ENCODE assay signal across 8 cellular contexts in the genomic region with DNA sequence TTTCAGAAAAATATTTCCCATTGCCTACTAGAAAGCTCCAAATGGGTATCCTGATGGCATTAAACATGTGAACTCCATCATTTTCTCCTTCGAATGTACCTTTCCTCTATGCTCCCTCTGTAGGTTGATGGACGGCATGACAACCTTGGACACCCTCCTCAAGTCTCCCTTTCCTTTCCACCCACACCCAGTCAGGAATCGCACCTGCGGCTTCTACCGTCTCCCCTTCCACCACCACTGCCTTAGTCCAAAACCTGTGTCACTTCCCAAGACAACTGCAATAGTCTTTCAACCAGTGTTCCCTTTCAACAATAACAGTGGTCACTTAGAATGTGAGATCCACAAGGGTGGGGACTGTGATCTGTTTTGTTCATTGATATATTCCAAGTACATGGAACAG.
DNase-seq lines count a peak whose midpoint lies in the region; ATAC-seq and TF ChIP-seq lines count a peak whose summit lies in the region.

No MANE protein-coding gene starts in this region.

- H3K9me3 ChIP-seq in esophagus squamous epithelium, result no peaks in the 10 kb centered on the region
- no peaks in the 10 kb centered on the region for H3K9me3 ChIP-seq in thoracic aorta
- no peaks in the 10 kb centered on the region for H3K9me3 ChIP-seq in tibial artery

- H3K4me1 ChIP-seq in esophagus squamous epithelium (no peaks in the 10 kb centered on the region), thoracic aorta (ENCODE audit: control insufficient read depth in 1 of 2, low read depth in 2 of 2) (no peaks in the 10 kb centered on the region), tibial artery (no peaks in the 10 kb centered on the region)

- no peak overlapping the region for H3K4me3 ChIP-seq in esophagus squamous epithelium
- no peak overlapping the region for H3K4me3 ChIP-seq in thoracic aorta
- H3K4me3 ChIP-seq in tibial artery, result no peak overlapping the region

- ATAC-seq in thoracic aorta (ENCODE audit: insufficient number of reproducible peaks, low FRiP score, low read depth), result no peak
- ATAC-seq in HG03039 (IDR thresholded peaks at IDR 0.05; ENCODE audit: unreplicated experiment), result no peak

- intact Hi-C loops in esophagus squamous epithelium (cut with DNase I), result no loop called here
- intact Hi-C loops in tibial artery (cut with DNase I; ENCODE audit: low total_unique reads), result no loop called here

- H3K27me3 ChIP-seq in esophagus squamous epithelium (no peaks in the 10 kb centered on the region), thoracic aorta (replicated peaks; ENCODE audit: insufficient read depth) (no peaks in the 10 kb centered on the region), tibial artery (no peaks in the 10 kb centered on the region)

- H3K27ac ChIP-seq in esophagus squamous epithelium, result no peak overlapping the region
- H3K27ac ChIP-seq in thoracic aorta, result no peak overlapping the region
- H3K27ac ChIP-seq in tibial artery, result no peak overlapping the region

- WGBS in esophagus squamous epithelium, 2 donors, result 64 to 72% methylated on average over 5 of the region's 5 CpGs

- no peak for TF ChIP-seq POLR2A in esophagus squamous epithelium (IDR thresholded peaks at IDR 0.05)

- TF ChIP-seq CTCF in esophagus squamous epithelium (IDR thresholded peaks at IDR 0.05), result peak in 5 of 6 experiments; percentile 17 to 62 (median 37)
- TF ChIP-seq CTCF in thoracic aorta (IDR thresholded peaks at IDR 0.05), result peak; percentile 23
- peak in 1 of 2 experiments; percentile 6 for TF ChIP-seq CTCF in tibial artery (IDR thresholded peaks at IDR 0.05)

- DNase-seq in SIG-M5 treated with dmso at 0.1 percent for 504 hours (lab: John Stamatoyannopoulos, UW; ENCODE audit: unreplicated experiment), result peak; percentile 37
- DNase-seq in SIG-M5 (lab: John Stamatoyannopoulos, UW), result no peak
- DNase-seq in NCI-H524 treated with DMSO at 0.1 percent for 48 hours (lab: John Stamatoyannopoulos, UW), result peak; percentile 1
- no peak for DNase-seq in esophagus squamous epithelium (lab: John Stamatoyannopoulos, UW)
- no peak for DNase-seq in thoracic aorta (ENCODE audit: low spot score)
- no peak for DNase-seq in tibial artery
- DNase-seq in activated CD4-positive, alpha-beta T cell treated with anti-CD3 and anti-CD28 coated beads for 1 hour, result no peak

- H3K36me3 ChIP-seq in esophagus squamous epithelium, result no peaks in the 10 kb centered on the region
- no peaks in the 10 kb centered on the region for H3K36me3 ChIP-seq in thoracic aorta
- H3K36me3 ChIP-seq in tibial artery, result no peaks in the 10 kb centered on the region

Comparison
In these comparisons a context has a peak if more than half of its experiments do, and no peak if none do; other contexts are left out.
1. DNase-seq: peak in SIG-M5 treated with dmso at 0.1 percent for 504 hours (single experiment) and NCI-H524 treated with DMSO at 0.1 percent for 48 hours (single experiment); none in SIG-M5 (single experiment), esophagus squamous epithelium (single experiment), thoracic aorta (single experiment), tibial artery (0 of 2) and activated CD4-positive, alpha-beta T cell treated with anti-CD3 and anti-CD28 coated beads for 1 hour (single experiment).